ENCODE assay signal across 16 cellular contexts in genomic region chr18:67261931-67262552, GRCh38.
DNase-seq lines count a peak whose midpoint lies in the region; ATAC-seq lines count a peak whose summit lies in the region.
"Had no signal": no experiment of that assay in that cellular context is flagged by ENCODE, and none has a peak within 500 bp of the region (broad histone marks: within the 10 kb centered on the region; RNA-seq: fewer than 3 reads in every experiment).

No MANE protein-coding gene starts in this region.

- in situ Hi-C loops in ACHN (cut with HindIII; ENCODE audit: low pct_ligation_motif_present, low pct_unique_long_range_greater_than_20kb, low sequenced_read_pairs) = no loop called here

- no peaks in the 10 kb centered on the region for H3K36me3 Mint-ChIP-seq in naive thymus-derived CD8-positive, alpha-beta T cell
- H3K36me3 Mint-ChIP-seq: activated naive CD4-positive, alpha-beta T cell treated with anti-CD3 and anti-CD28 coated beads, Interleukin-2, amount 50 U/mL, for 24 hours had no signal

- POLR2A ChIA-PET in naive thymus-derived CD8-positive, alpha-beta T cell (lab: Charles Lee) = interaction anchor here (0.7 kb wide), 2 partner anchors 22 to 1420 kb away, joined by 4 to 5 read pairs; no protein-coding TSS in a partner anchor

- H3K4me1 Mint-ChIP-seq in naive thymus-derived CD8-positive, alpha-beta T cell = peaks cover 32 to 56% (median 50%) of the 10 kb centered on the region in 4 donors
- H3K4me1 Mint-ChIP-seq: B cell had no signal

- DNase-seq in RPMI8226 (peak; percentile 10), AG08395 (ENCODE audit: low spot score) (no peak), ACHN (no peak), SK-N-DZ (ENCODE audit: low spot score) (no peak)
- peak in 1 of 10 donors; percentile 21 for DNase-seq in naive thymus-derived CD8-positive, alpha-beta T cell
- DNase-seq: activated CD4-positive, alpha-beta T cell treated with anti-CD3 and anti-CD28 coated beads, Interleukin-2, amount 10 ng/mL, durations not matched to agents 7 days and 5 days; DMS79; midbrain; NCI-H1694; stimulated activated naive CD4-positive, alpha-beta T cell treated with Interleukin-2 at 50 U/mL for 16 hours; transverse colon had no signal

- H3K4me3 Mint-ChIP-seq in naive thymus-derived CD8-positive, alpha-beta T cell = peak overlapping the region in 8 of 10 donors; percentile 27 to 43 (median 38)
- H3K4me3 Mint-ChIP-seq: activated CD4-positive, alpha-beta T cell treated with anti-CD3 and anti-CD28 coated beads, Interleukin-2, amount 10 ng/mL, durations not matched to agents 7 days and 5 days; activated naive CD4-positive, alpha-beta T cell treated with anti-CD3 and anti-CD28 coated beads, Interleukin-2, amount 50 U/mL, for 24 hours; B cell had no signal

- H3K9me3 Mint-ChIP-seq in naive thymus-derived CD8-positive, alpha-beta T cell = peaks cover 0 to 3% (median 0%) of the 10 kb centered on the region in 9 donors
- H3K9me3 Mint-ChIP-seq: activated CD4-positive, alpha-beta T cell treated with anti-CD3 and anti-CD28 coated beads, Interleukin-2, amount 10 ng/mL, durations not matched to agents 7 days and 5 days; activated naive CD4-positive, alpha-beta T cell treated with anti-CD3 and anti-CD28 coated beads, Interleukin-2, amount 50 U/mL, for 24 hours had no signal

- H3K27ac Mint-ChIP-seq in naive thymus-derived CD8-positive, alpha-beta T cell = peak overlapping the region in 5 of 10 donors; percentile 20 to 60 (median 34)
- H3K27ac Mint-ChIP-seq: activated CD4-positive, alpha-beta T cell treated with anti-CD3 and anti-CD28 coated beads, Interleukin-2, amount 10 ng/mL, durations not matched to agents 7 days and 5 days; activated naive CD4-positive, alpha-beta T cell treated with anti-CD3 and anti-CD28 coated beads, Interleukin-2, amount 50 U/mL, for 24 hours; B cell had no signal

- H3K27me3 Mint-ChIP-seq in naive thymus-derived CD8-positive, alpha-beta T cell = no peaks in the 10 kb centered on the region
- H3K27me3 Mint-ChIP-seq: activated naive CD4-positive, alpha-beta T cell treated with anti-CD3 and anti-CD28 coated beads, Interleukin-2, amount 50 U/mL, for 24 hours; B cell had no signal

- ATAC-seq in GM18867 (IDR thresholded peaks at IDR 0.05; ENCODE audit: unreplicated experiment) = peak; percentile 82
- peak; percentile 59 for ATAC-seq in GM21717 (IDR thresholded peaks at IDR 0.05; ENCODE audit: unreplicated experiment)
- ATAC-seq in naive thymus-derived CD8-positive, alpha-beta T cell = no peak
- ATAC-seq: HepG2 had no signal

Comparison
In these comparisons a context has a peak if more than half of its experiments do, and no peak if none do; other contexts are left out.
1. ATAC-seq: peak in GM18867 (single experiment) and GM21717 (single experiment); none in naive thymus-derived CD8-positive, alpha-beta T cell (0 of 2).